In genomic region chr12:6374781-6375150, GRCh38 we compare ENCODE assay signal across 12 cellular contexts. TPM values are rescaled to one million over a fixed set of nuclear protein-coding genes. Genes with fewer than 3 reads are reported as not detected.
DNase-seq lines count a peak whose midpoint lies in the region; ATAC-seq, FAIRE-seq and TF ChIP-seq lines count a peak whose summit lies in the region.
"Had no signal": no experiment of that assay in that cellular context is flagged by ENCODE, and none has a peak within 500 bp of the region (broad histone marks: within the 10 kb centered on the region; RNA-seq: fewer than 3 reads in every experiment).

No MANE protein-coding gene starts in this region.

- H3K36me3 ChIP-seq in HEK293 (ENCODE audit: control insufficient read depth in 2 of 2, insufficient read depth in 1 of 2, low read length in 2 of 2) (no peaks in the 10 kb centered on the region), body of pancreas (replicated peaks in 1 of 2; ENCODE audit: insufficient read depth in 1 of 2, low read depth in 2 of 2) (no peaks in the 10 kb centered on the region), kidney (ENCODE audit: control insufficient read depth in 1 of 2, insufficient read depth in 2 of 2, low read length in 2 of 2) (no peaks in the 10 kb centered on the region)

- intact Hi-C loops in body of pancreas (cut with DNase I) (loop anchor here (5.0 kb wide), 1 partner anchor 47 kb away; no protein-coding TSS in a partner anchor), kidney (cut with DNase I) (no loop called here)

- POLR2A ChIA-PET in HEK293 (lab: Yijun Ruan, JAX) = interaction anchor here (1.0 to 1.4 kb wide), 3 partner anchors 23 to 73 kb away, joined by 3 to 4 read pairs (median 3); no protein-coding TSS in a partner anchor

- 48 to 66% methylated on average over 7 of the region's 7 CpGs for WGBS in body of pancreas, 2 donors

- FAIRE-seq in kidney (lab: Jason Lieb, UNC) = no peak
- FAIRE-seq: TTC549 had no signal

- peak overlapping the region; percentile 27 to 93 for H3K9ac ChIP-seq in kidney (ENCODE audit: low read length in 2 of 2)

- no peak for TF ChIP-seq POLR2A in body of pancreas (IDR thresholded peaks at IDR 0.05)

- H3K4me3 ChIP-seq in HEK293 (ENCODE audit: low read depth, low read length) (no peak overlapping the region), body of pancreas (no peak overlapping the region), kidney (ENCODE audit: low read length in 2 of 2) (peak overlapping the region; percentile 80 to 81), skin epidermis (peak overlapping the region in 4 of 7 experiments; percentile 1 to 20 (median 12))

- H3K4me1 ChIP-seq in HEK293 (ENCODE audit: control insufficient read depth, insufficient read depth, low read length) (peaks cover 24% of the 10 kb centered on the region), body of pancreas (peaks cover 65% of the 10 kb centered on the region), kidney (ENCODE audit: control insufficient read depth in 1 of 2, insufficient read depth in 1 of 2, low read depth in 1 of 2, low read length in 2 of 2) (peaks cover 39 to 42% of the 10 kb centered on the region in 2 donors)

- no peak overlapping the region for H3K27ac ChIP-seq in HEK293 (ENCODE audit: extremely low read depth, low read depth, low read length)
- peak overlapping the region; percentile 82 to 91 (median 90) for H3K27ac ChIP-seq in body of pancreas
- H3K27ac ChIP-seq in kidney (ENCODE audit: low read depth in 2 of 2, low read length in 2 of 2) = peak overlapping the region; percentile 96 to 97
- H3K27ac ChIP-seq in skin epidermis = peak overlapping the region in 19 of 21 experiments; percentile 4 to 92 (median 79)

- H3K36me3 Mint-ChIP-seq in activated naive CD4-positive, alpha-beta T cell treated with anti-CD3 and anti-CD28 coated beads, Interleukin-2, amount 50 U/mL, for 72 hours = no peaks in the 10 kb centered on the region
- H3K36me3 Mint-ChIP-seq: CD4-positive, alpha-beta memory T cell had no signal

- H3K27ac Mint-ChIP-seq in activated naive CD4-positive, alpha-beta T cell treated with anti-CD3 and anti-CD28 coated beads, Interleukin-2, amount 50 U/mL, for 72 hours = peak overlapping the region in 1 of 2 donors; percentile 44

- H3K9me3 ChIP-seq in HEK293 (ENCODE audit: control insufficient read depth, insufficient read depth, low read depth, low read length) = no peaks in the 10 kb centered on the region
- H3K9me3 ChIP-seq in body of pancreas = no peaks in the 10 kb centered on the region
- no peaks in the 10 kb centered on the region for H3K9me3 ChIP-seq in kidney (ENCODE audit: control insufficient read depth in 1 of 2, low read length in 2 of 2)

- H3K9me3 Mint-ChIP-seq in activated naive CD4-positive, alpha-beta T cell treated with anti-CD3 and anti-CD28 coated beads, Interleukin-2, amount 50 U/mL, for 72 hours = no peaks in the 10 kb centered on the region
- H3K9me3 Mint-ChIP-seq: CD4-positive, alpha-beta memory T cell had no signal

- TF ChIP-seq CTCF in HEK293 (tag by site-specific recombination; IDR thresholded peaks at IDR 0.05) (no peak), body of pancreas (IDR thresholded peaks at IDR 0.05) (no peak), kidney (IDR thresholded peaks at IDR 0.05; ENCODE audit: borderline replicate concordance, extremely low read depth, insufficient read depth) (no peak)

- CTCF ChIA-PET in HEK293 (lab: Yijun Ruan, JAX) = interaction anchor here (0.5 to 1.7 kb wide), 6 partner anchors 9 to 178 kb away, joined by 3 to 5 read pairs (median 3); no protein-coding TSS in a partner anchor

- H3K27me3 ChIP-seq in body of pancreas = no peaks in the 10 kb centered on the region

- ATAC-seq in body of pancreas = no peak
- ATAC-seq in HG02840 (IDR thresholded peaks at IDR 0.05; ENCODE audit: low FRiP score, unreplicated experiment) = no peak
- no peak for ATAC-seq in activated naive CD4-positive, alpha-beta T cell treated with anti-CD3 and anti-CD28 coated beads, Interleukin-2, amount 50 U/mL, for 72 hours

- DNase-seq in body of pancreas (no peak), kidney (peak; percentile 75), NCI-H2107 (lab: John Stamatoyannopoulos, UW) (no peak), NCI-H1092 treated with DMSO at 0.1 percent for 48 hours (lab: John Stamatoyannopoulos, UW) (no peak)
- DNase-seq in activated naive CD4-positive, alpha-beta T cell treated with anti-CD3 and anti-CD28 coated beads, Interleukin-2, amount 50 U/mL, for 72 hours (ENCODE audit: low spot score in 2 of 2) = no peak
- DNase-seq: activated T-cell treated with anti-CD3 and anti-CD28 coated beads, Interleukin-2, amount 50 U/mL, for 1 hour; CD4-positive, alpha-beta memory T cell; OCI-M1 had no signal

TF ChIP-seq in HEK293, 187 proteins besides CTCF, POLR2A, EP300 and RAD21:
- TF ChIP-seq EGR2 (tag by site-specific recombination; IDR thresholded peaks at IDR 0.05; ENCODE audit: low read depth) (peak; percentile 38; the same call in 1 of the 2 replicates), ZFHX2 (tag by site-specific recombination; conservative IDR thresholded peaks at IDR 0.05) (peak; percentile 42; the same call in 1 of the 2 replicates), ZNF549 (tag by site-specific recombination; IDR thresholded peaks at IDR 0.05) (no peak)

RNA-seq across cellular contexts. Expression of gene SCNN1A, which starts 0.6 kb away (rescaled TPM):
- 100 to 1,000 TPM in 1 of 2 donors, 10 to 100 TPM in 1; 62.5 to 112 TPM for total RNA-seq in body of pancreas
- 452 TPM for total RNA-seq in kidney
- polyA plus RNA-seq in kidney (ENCODE audit: insufficient read depth, low read depth, low replicate concordance) = 225 TPM
- 1 to 10 TPM; 1.1 to 2.8 TPM for total RNA-seq in activated naive CD4-positive, alpha-beta T cell treated with anti-CD3 and anti-CD28 coated beads, Interleukin-2, amount 50 U/mL, for 72 hours

RNA-seq across cellular contexts. Expression of gene LTBR, which starts 9.2 kb away (rescaled TPM):
- total RNA-seq in body of pancreas (100 to 1,000 TPM; 111 to 173 TPM), kidney (114 TPM)
- polyA plus RNA-seq in kidney (ENCODE audit: insufficient read depth, low read depth, low replicate concordance) = 77.8 TPM
- 1 to 10 TPM; 2.0 to 3.1 TPM for total RNA-seq in activated naive CD4-positive, alpha-beta T cell treated with anti-CD3 and anti-CD28 coated beads, Interleukin-2, amount 50 U/mL, for 72 hours
- polyA plus RNA-seq: CD4-positive, alpha-beta memory T cell had no signal

RNA-seq across cellular contexts. Expression of gene TNFRSF1A, which starts 32.9 kb away (rescaled TPM):
- total RNA-seq in body of pancreas (10 to 100 TPM; 54.5 to 92.0 TPM), kidney (186 TPM)
- polyA plus RNA-seq in kidney (ENCODE audit: insufficient read depth, low read depth, low replicate concordance) = 99.6 TPM
- total RNA-seq in activated naive CD4-positive, alpha-beta T cell treated with anti-CD3 and anti-CD28 coated beads, Interleukin-2, amount 50 U/mL, for 72 hours = 10 to 100 TPM; 49.3 to 62.6 TPM

Comparison
In these comparisons a context has a peak if more than half of its experiments do, and no peak if none do; other contexts are left out.
1. H3K4me3 ChIP-seq: peak in kidney (2 of 2) and skin epidermis (4 of 7); none in HEK293 (single experiment) and body of pancreas (0 of 2).
2. RNA of gene SCNN1A, which starts 0.6 kb away (total RNA-seq): 452 TPM in kidney (single experiment) and 62.5 to 112 TPM in body of pancreas; 1.1 to 2.8 TPM in activated naive CD4-positive, alpha-beta T cell treated with anti-CD3 and anti-CD28 coated beads, Interleukin-2, amount 50 U/mL, for 72 hours; every median in the first group is over 10 times any median in the second.
3. RNA of gene LTBR, which starts 9.2 kb away (total RNA-seq): 111 to 173 TPM in body of pancreas and 114 TPM in kidney (single experiment); 2.0 to 3.1 TPM in activated naive CD4-positive, alpha-beta T cell treated with anti-CD3 and anti-CD28 coated beads, Interleukin-2, amount 50 U/mL, for 72 hours; every median in the first group is over 10 times any median in the second.